ENCODE assay signal across 22 cellular contexts in the genomic region with DNA sequence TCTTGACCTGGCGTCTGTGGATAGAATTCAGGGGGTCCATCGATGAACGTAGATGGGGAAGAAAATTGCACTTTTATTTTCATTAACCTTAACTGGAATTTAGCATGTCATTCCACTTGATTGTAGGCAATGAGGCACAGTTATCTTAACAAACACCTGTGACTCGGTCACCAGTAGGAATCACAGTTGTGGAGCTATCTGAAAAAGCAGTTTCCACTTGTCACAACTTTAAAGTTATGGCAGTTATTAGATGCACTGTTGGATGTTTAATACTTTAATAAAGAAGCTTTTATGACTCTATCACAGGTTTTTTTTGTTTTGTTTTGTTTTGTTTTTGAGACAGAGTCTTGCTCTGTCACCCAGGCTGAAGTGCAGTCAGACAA.
DNase-seq lines count a peak whose midpoint lies in the region; FAIRE-seq and TF ChIP-seq lines count a peak whose summit lies in the region.
"Had no signal": no experiment of that assay in that cellular context is flagged by ENCODE, and none has a peak within 500 bp of the region (broad histone marks: within the 10 kb centered on the region; RNA-seq: fewer than 3 reads in every experiment).

No MANE protein-coding gene starts in this region.

- H3K27ac Mint-ChIP-seq in T-helper 2 cell treated with Interferon-gamma antibody and Interleukin-4, amounts not matched to agents 5 μg/mL and 100 μg/mL, for 36 hours: no peak overlapping the region
- peak overlapping the region; percentile 2 for H3K27ac Mint-ChIP-seq in activated naive CD8-positive, alpha-beta T cell
- H3K27ac Mint-ChIP-seq in nephron: peak overlapping the region in 2 of 3 experiments; percentile 1 to 30

- TF ChIP-seq POLR2A in GM12891 (IDR thresholded peaks at IDR 0.05; ENCODE audit: low read depth, low read length): no peak
- no peak for TF ChIP-seq POLR2A in Peyer's patch (IDR thresholded peaks at IDR 0.05)

- no peak for DNase-seq in T-helper 2 cell treated with Interferon-gamma antibody and Interleukin-4, amounts not matched to agents 5 μg/mL and 100 μg/mL, for 36 hours (ENCODE audit: low spot score)
- DNase-seq in T-helper 2 cell (no peak), GM12891 (ENCODE audit: insufficient read length, low spot score) (no peak), anterior cingulate cortex (lab: John Stamatoyannopoulos, UW) (no peak), caudate nucleus (lab: John Stamatoyannopoulos, UW) (no peak), Peyer's patch (no peak)
- DNase-seq: activated CD8-positive, alpha-beta memory T cell treated with anti-CD3 and anti-CD28 coated beads, Interleukin-2, amount 50 U/mL, for 48 hours; amniotic stem cell; CD4-positive, alpha-beta memory T cell; cerebellar nuclear complex; hypothalamus; KG1; NCI-H1105 treated with DMSO at 0.1 percent for 48 hours; NCI-H526 treated with DMSO at 0.1 percent for 48 hours; upper lobe of left lung; WERI-Rb-1 had no signal

- TF ChIP-seq CTCF in nephron (IDR thresholded peaks at IDR 0.05; ENCODE audit: unreplicated experiment in 3 of 3) (no peak), Peyer's patch (IDR thresholded peaks at IDR 0.05) (no peak)

- H3K27ac ChIP-seq in caudate nucleus (ENCODE audit: low read depth, low read length) (no peak overlapping the region), Peyer's patch (no peak overlapping the region)
- H3K27ac ChIP-seq: HL-60, prostate gland, upper lobe of left lung, WERI-Rb-1 had no signal

- FAIRE-seq in GM12891 (lab: Jason Lieb, UNC): peak; percentile 55
- FAIRE-seq: endometrium had no signal

- H3K4me3 ChIP-seq in Peyer's patch: no peak overlapping the region
- H3K4me3 ChIP-seq: prostate gland, smooth muscle cell, upper lobe of left lung had no signal

- H3K9me3 ChIP-seq in Peyer's patch: no peaks in the 10 kb centered on the region
- H3K9me3 ChIP-seq: prostate gland, upper lobe of left lung had no signal

- no peaks in the 10 kb centered on the region for H3K9me3 Mint-ChIP-seq in T-helper 2 cell treated with Interferon-gamma antibody and Interleukin-4, amounts not matched to agents 5 μg/mL and 100 μg/mL, for 36 hours
- H3K9me3 Mint-ChIP-seq in activated naive CD8-positive, alpha-beta T cell (ENCODE audit: low read depth): no peaks in the 10 kb centered on the region
- no peaks in the 10 kb centered on the region for H3K9me3 Mint-ChIP-seq in nephron
- H3K9me3 Mint-ChIP-seq: CD4-positive, alpha-beta memory T cell had no signal

- peak overlapping the region; percentile 43 for H3K4me3 Mint-ChIP-seq in T-helper 2 cell treated with Interferon-gamma antibody and Interleukin-4, amounts not matched to agents 5 μg/mL and 100 μg/mL, for 36 hours
- no peak overlapping the region for H3K4me3 Mint-ChIP-seq in activated naive CD8-positive, alpha-beta T cell
- no peak overlapping the region for H3K4me3 Mint-ChIP-seq in nephron
- H3K4me3 Mint-ChIP-seq: CD4-positive, alpha-beta memory T cell had no signal

- peaks cover 5% of the 10 kb centered on the region for H3K36me3 Mint-ChIP-seq in T-helper 2 cell treated with Interferon-gamma antibody and Interleukin-4, amounts not matched to agents 5 μg/mL and 100 μg/mL, for 36 hours (ENCODE audit: low read depth)
- H3K36me3 Mint-ChIP-seq in activated naive CD8-positive, alpha-beta T cell: peaks cover 10% of the 10 kb centered on the region
- H3K36me3 Mint-ChIP-seq in nephron (ENCODE audit: low read depth): peaks cover 8% of the 10 kb centered on the region

- no peaks in the 10 kb centered on the region for H3K36me3 ChIP-seq in Peyer's patch
- H3K36me3 ChIP-seq: prostate gland had no signal

- H3K4me1 Mint-ChIP-seq in T-helper 2 cell treated with Interferon-gamma antibody and Interleukin-4, amounts not matched to agents 5 μg/mL and 100 μg/mL, for 36 hours (ENCODE audit: low read depth): peaks cover 61% of the 10 kb centered on the region
- H3K4me1 Mint-ChIP-seq in activated naive CD8-positive, alpha-beta T cell (ENCODE audit: low read depth): peaks cover 42% of the 10 kb centered on the region
- H3K4me1 Mint-ChIP-seq in nephron: peaks cover 30% of the 10 kb centered on the region

- no peaks in the 10 kb centered on the region for H3K27me3 ChIP-seq in Peyer's patch
- H3K27me3 ChIP-seq: upper lobe of left lung had no signal

- H3K27me3 Mint-ChIP-seq in T-helper 2 cell treated with Interferon-gamma antibody and Interleukin-4, amounts not matched to agents 5 μg/mL and 100 μg/mL, for 36 hours (ENCODE audit: low read depth): no peaks in the 10 kb centered on the region
- H3K27me3 Mint-ChIP-seq in activated naive CD8-positive, alpha-beta T cell: no peaks in the 10 kb centered on the region
- peaks cover 3% of the 10 kb centered on the region for H3K27me3 Mint-ChIP-seq in nephron (ENCODE audit: low read depth)
- H3K27me3 Mint-ChIP-seq: CD4-positive, alpha-beta memory T cell had no signal

- H3K4me1 ChIP-seq in Peyer's patch: peaks cover 4 to 23% (median 13%) of the 10 kb centered on the region in 4 donors
- H3K4me1 ChIP-seq: prostate gland had no signal

TF ChIP-seq in GM12891, 5 proteins besides CTCF, POLR2A, EP300 and RAD21:
- TF ChIP-seq POLR2AphosphoS5 (IDR thresholded peaks at IDR 0.05; ENCODE audit: low read depth, low read length) (no peak), TAF1 (IDR thresholded peaks at IDR 0.05; ENCODE audit: low read depth, low read length) (0 out of 2 replicates have a peak, but pooled peaks have one; percentile 8)
